ENCODE assay signal across 28 cellular contexts in the genomic region with DNA sequence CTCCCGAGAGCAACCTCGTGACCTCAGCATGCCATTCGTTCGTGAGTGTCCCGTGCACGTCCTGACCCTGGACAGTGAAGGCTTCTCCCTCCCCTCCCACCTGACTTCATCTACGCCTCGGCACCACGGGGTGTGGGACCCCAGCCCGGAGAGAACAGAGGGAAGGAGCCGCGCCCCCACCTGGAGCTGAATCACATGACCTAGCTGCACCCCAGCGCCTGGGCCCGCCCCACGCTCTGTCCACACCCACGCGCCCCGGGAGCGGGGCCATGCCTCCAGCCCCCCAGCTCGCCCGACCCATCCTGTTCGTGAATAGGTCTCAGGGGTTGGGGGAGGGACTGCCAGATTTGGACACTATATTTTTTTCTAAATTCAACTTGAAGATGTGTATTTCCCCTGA. TPM values are rescaled to one million over a fixed set of nuclear protein-coding genes. Genes with fewer than 3 reads are reported as not detected.
DNase-seq lines count a peak whose midpoint lies in the region; ATAC-seq, FAIRE-seq and TF ChIP-seq lines count a peak whose summit lies in the region.
"Had no signal": no experiment of that assay in that cellular context is flagged by ENCODE, and none has a peak within 500 bp of the region (broad histone marks: within the 10 kb centered on the region; RNA-seq: fewer than 3 reads in every experiment).

No MANE protein-coding gene starts in this region.

- no peak overlapping the region for H2BK12ac ChIP-seq in neuronal stem cell (ENCODE audit: low read length)

- no peak overlapping the region for H3K27ac Mint-ChIP-seq in natural killer cell treated with Interleukin-12 subunit alpha and Interleukin-12 subunit beta and Interleukin-15 and Interleukin-18, amount 100 ng/mL, for 72 hours
- H3K27ac Mint-ChIP-seq in natural killer cell (no peak overlapping the region), astrocyte (ENCODE audit: unreplicated experiment) (peak overlapping the region; percentile 80), Calu3 (ENCODE audit: unreplicated experiment) (no peak overlapping the region), GM23338 (no peak overlapping the region)
- H3K27ac Mint-ChIP-seq: CD4-positive, alpha-beta memory T cell had no signal

- no peak overlapping the region for H3K4me3 Mint-ChIP-seq in natural killer cell treated with Interleukin-12 subunit alpha and Interleukin-12 subunit beta and Interleukin-15 and Interleukin-18, amount 100 ng/mL, for 72 hours
- H3K4me3 Mint-ChIP-seq in natural killer cell (no peak overlapping the region), astrocyte (ENCODE audit: unreplicated experiment) (no peak overlapping the region), Calu3 (ENCODE audit: low read depth, unreplicated experiment) (no peak overlapping the region), GM23338 (no peak overlapping the region)
- H3K4me3 Mint-ChIP-seq: CD4-positive, alpha-beta memory T cell; IgD-negative memory B cell had no signal

- no TSS peak for BruUV-seq in Calu3 (replicated peaks; lab: Mats Ljungman, UMichigan)

- no peaks in the 10 kb centered on the region for H3K9me3 Mint-ChIP-seq in natural killer cell treated with Interleukin-12 subunit alpha and Interleukin-12 subunit beta and Interleukin-15 and Interleukin-18, amount 100 ng/mL, for 72 hours
- H3K9me3 Mint-ChIP-seq in natural killer cell (no peaks in the 10 kb centered on the region), astrocyte (ENCODE audit: unreplicated experiment) (no peaks in the 10 kb centered on the region), Calu3 (ENCODE audit: low read depth, unreplicated experiment) (no peaks in the 10 kb centered on the region), GM23338 (no peaks in the 10 kb centered on the region)
- H3K9me3 Mint-ChIP-seq: CD4-positive, alpha-beta memory T cell; IgD-negative memory B cell had no signal

- no peak overlapping the region for H2AFZ ChIP-seq in astrocyte (ENCODE audit: low read depth, low read length)
- H2AFZ ChIP-seq in neuronal stem cell (ENCODE audit: low read length), result no peak overlapping the region
- H2AFZ ChIP-seq in GM23338, result no peak overlapping the region

- no peak for ATAC-seq in natural killer cell treated with Interleukin-12 subunit alpha and Interleukin-12 subunit beta and Interleukin-15 and Interleukin-18, amount 100 ng/mL, for 72 hours
- ATAC-seq in natural killer cell (no peak), GM23338 (no peak)
- ATAC-seq: GM12878, Panc1 had no signal

- H3F3A ChIP-seq in GM23338 (replicated peaks; ENCODE audit: low read depth), result no peaks in the 10 kb centered on the region

- H2AK5ac ChIP-seq in neuronal stem cell (ENCODE audit: low read depth, low read length), result no peak overlapping the region

- H3K9me3 ChIP-seq in astrocyte (ENCODE audit: insufficient read depth, low read depth, low read length) (peaks cover under 1% of the 10 kb centered on the region), neuronal stem cell (replicated peaks in 1 of 2; ENCODE audit: control insufficient read depth in 2 of 2, insufficient read depth in 1 of 2, low read depth in 1 of 2, low read length in 2 of 2) (peaks cover 0 to 2% of the 10 kb centered on the region in 2 donors)
- H3K9me3 ChIP-seq: SK-N-SH had no signal

- H4K91ac ChIP-seq in neuronal stem cell (ENCODE audit: low read depth, low read length, poor library complexity), result no peak overlapping the region

- H3K9ac ChIP-seq in astrocyte (ENCODE audit: low read length), result no peak overlapping the region
- peak overlapping the region; percentile 77 for H3K9ac ChIP-seq in neuronal stem cell (ENCODE audit: low read depth, low read length, poor library complexity)
- H3K9ac ChIP-seq: KMS-11, SK-N-SH had no signal

- H3K23ac ChIP-seq in neuronal stem cell (ENCODE audit: low read depth, low read length, poor library complexity), result no peak overlapping the region

- no peaks in the 10 kb centered on the region for H3K36me3 Mint-ChIP-seq in natural killer cell treated with Interleukin-12 subunit alpha and Interleukin-12 subunit beta and Interleukin-15 and Interleukin-18, amount 100 ng/mL, for 72 hours
- H3K36me3 Mint-ChIP-seq in natural killer cell (no peaks in the 10 kb centered on the region), astrocyte (ENCODE audit: low read depth, unreplicated experiment) (peaks cover 34% of the 10 kb centered on the region), Calu3 (ENCODE audit: insufficient read depth, unreplicated experiment) (no peaks in the 10 kb centered on the region), GM23338 (ENCODE audit: low read depth) (no peaks in the 10 kb centered on the region)
- H3K36me3 Mint-ChIP-seq: CD4-positive, alpha-beta memory T cell; IgD-negative memory B cell had no signal

- H2BK15ac ChIP-seq in neuronal stem cell (ENCODE audit: low read length), result no peak overlapping the region

- DNase-seq in natural killer cell treated with Interleukin-12 subunit alpha and Interleukin-12 subunit beta and Interleukin-15 and Interleukin-18, amount 100 ng/mL, for 72 hours (ENCODE audit: low spot score), result peak; percentile 44
- DNase-seq in natural killer cell, result no peak
- DNase-seq in astrocyte (ENCODE audit: low read depth), result no peak
- DNase-seq in neuronal stem cell (ENCODE audit: low spot score), result no peak
- no peak for DNase-seq in T-helper 9 cell
- no peak for DNase-seq in Calu3
- DNase-seq in GM23338 (ENCODE audit: low spot score), result no peak
- DNase-seq: C1 segment of cervical spinal cord; CD4-positive, alpha-beta memory T cell; COR-L47; DMS 273 treated with DMSO at 0.1 percent for 48 hours; EL; GDM1; NCI-H1048; NCI-H1417; NCI-H1694; NCI-H2029 treated with DMSO at 0.1 percent for 48 hours; NCI-H2227 treated with DMSO at 0.1 percent for 48 hours; NCI-H526 treated with DMSO at 0.1 percent for 48 hours; SK-N-SH had no signal

- no peak overlapping the region for H2BK5ac ChIP-seq in neuronal stem cell (ENCODE audit: low read length)

- no peaks in the 10 kb centered on the region for H3K4me1 Mint-ChIP-seq in natural killer cell treated with Interleukin-12 subunit alpha and Interleukin-12 subunit beta and Interleukin-15 and Interleukin-18, amount 100 ng/mL, for 72 hours (ENCODE audit: low read depth in 2 of 2)
- H3K4me1 Mint-ChIP-seq in natural killer cell (no peaks in the 10 kb centered on the region), astrocyte (ENCODE audit: low read depth, unreplicated experiment) (peaks cover 9% of the 10 kb centered on the region), Calu3 (ENCODE audit: low read depth, unreplicated experiment) (no peaks in the 10 kb centered on the region), GM23338 (no peaks in the 10 kb centered on the region)
- H3K4me1 Mint-ChIP-seq: CD4-positive, alpha-beta memory T cell; IgD-negative memory B cell had no signal

- H3K4me1 ChIP-seq in astrocyte (ENCODE audit: insufficient read depth, low read length) (peaks cover 5% of the 10 kb centered on the region), neuronal stem cell (ENCODE audit: control insufficient read depth in 2 of 2, insufficient read depth in 1 of 2, low read depth in 1 of 2, low read length in 2 of 2) (peaks cover 0 to 4% of the 10 kb centered on the region in 2 donors), GM23338 (ENCODE audit: insufficient read depth) (no peaks in the 10 kb centered on the region)

- H3K4me3 ChIP-seq in astrocyte (ENCODE audit: insufficient read depth, low read depth, low read length), result no peak overlapping the region
- no peak overlapping the region for H3K4me3 ChIP-seq in neuronal stem cell (ENCODE audit: low read length in 2 of 2)
- no peak overlapping the region for H3K4me3 ChIP-seq in GM23338
- H3K4me3 ChIP-seq: GM12878 had no signal

- peaks cover 3% of the 10 kb centered on the region for H3K79me1 ChIP-seq in neuronal stem cell (ENCODE audit: low read depth, low read length)

- WGBS in neuronal stem cell (ENCODE audit: extremely low coverage in 2 of 2, insufficient read length in 2 of 2, insufficient replicate concordance in 1 of 2), 2 donors, result no CpG with 5 or more reads among the region's 22 CpGs

- no peak overlapping the region for H2BK120ac ChIP-seq in neuronal stem cell (ENCODE audit: low read depth, low read length)

- H3K18ac ChIP-seq in neuronal stem cell (ENCODE audit: low read length), result peak overlapping the region; percentile 92

- H3K27me3 Mint-ChIP-seq in natural killer cell treated with Interleukin-12 subunit alpha and Interleukin-12 subunit beta and Interleukin-15 and Interleukin-18, amount 100 ng/mL, for 72 hours, result no peaks in the 10 kb centered on the region
- H3K27me3 Mint-ChIP-seq in natural killer cell (ENCODE audit: low read depth in 2 of 2) (no peaks in the 10 kb centered on the region), astrocyte (ENCODE audit: low read depth, unreplicated experiment) (no peaks in the 10 kb centered on the region), Calu3 (ENCODE audit: unreplicated experiment) (no peaks in the 10 kb centered on the region), GM23338 (ENCODE audit: insufficient read depth, low read depth, poor library complexity) (peaks cover 3% of the 10 kb centered on the region)
- H3K27me3 Mint-ChIP-seq: IgD-negative memory B cell had no signal

- intact Hi-C loops in natural killer cell (cut with micrococcal nuclease) (no loop called here), Calu3 (cut with micrococcal nuclease; ENCODE audit: unreplicated experiment) (no loop called here)

- H3K4ac ChIP-seq in neuronal stem cell (ENCODE audit: low read length), result no peak overlapping the region

- H3K27ac ChIP-seq in astrocyte (ENCODE audit: low read depth, low read length) (no peak overlapping the region), neuronal stem cell (replicated peaks; ENCODE audit: low read length) (no peak overlapping the region), GM23338 (ENCODE audit: low read depth) (no peak overlapping the region)
- H3K27ac ChIP-seq: KMS-11 had no signal

- no peak for FAIRE-seq in astrocyte (lab: Jason Lieb, UNC)
- FAIRE-seq: GM12878 had no signal

- CTCF ChIA-PET in Calu3 (lab: Charles Lee), result no interaction called here

- TF ChIP-seq CTCF in natural killer cell (IDR thresholded peaks at IDR 0.05) (no peak), astrocyte (IDR thresholded peaks at IDR 0.05; ENCODE audit: insufficient read depth, low read depth, low read length) (no peak), Calu3 (IDR thresholded peaks at IDR 0.05; ENCODE audit: unreplicated experiment) (no peak), GM23338 (conservative IDR thresholded peaks at IDR 0.05; ENCODE audit: low read depth in 2 of 2) (no peak)

- H3K4me2 ChIP-seq in astrocyte (ENCODE audit: low read length) (no peak overlapping the region), neuronal stem cell (ENCODE audit: insufficient read depth, low read length, poor library complexity, severe bottlenecking) (no peak overlapping the region), GM23338 (no peak overlapping the region)
- H3K4me2 ChIP-seq: KMS-11, SK-N-SH had no signal

- no peaks in the 10 kb centered on the region for H3K27me3 ChIP-seq in astrocyte (ENCODE audit: insufficient read depth, low read length)
- H3K27me3 ChIP-seq in neuronal stem cell (ENCODE audit: control insufficient read depth in 3 of 3, insufficient read depth in 3 of 3, low read depth in 1 of 3, low read length in 3 of 3), result peaks cover 0 to 4% (median 0%) of the 10 kb centered on the region in 3 experiments
- no peaks in the 10 kb centered on the region for H3K27me3 ChIP-seq in GM23338 (ENCODE audit: insufficient read depth)

- H4K20me1 ChIP-seq in astrocyte (ENCODE audit: insufficient read depth, low read length) (peaks cover 96% of the 10 kb centered on the region), GM23338 (replicated peaks; ENCODE audit: insufficient read depth) (no peaks in the 10 kb centered on the region)

- peaks cover 18% of the 10 kb centered on the region for H3K79me2 ChIP-seq in astrocyte (ENCODE audit: insufficient read depth, low read length)
- H3K79me2 ChIP-seq in GM23338 (replicated peaks; ENCODE audit: insufficient read depth), result no peaks in the 10 kb centered on the region

- H4K8ac ChIP-seq in neuronal stem cell (ENCODE audit: low read depth, low read length), result no peak overlapping the region

- peak overlapping the region; percentile 71 for H3K14ac ChIP-seq in neuronal stem cell (ENCODE audit: low read length)

- H3K9me2 ChIP-seq in GM23338 (ENCODE audit: insufficient read depth), result no peaks in the 10 kb centered on the region
- H3K9me2 ChIP-seq: SK-N-SH had no signal

- H3K36me3 ChIP-seq in astrocyte (ENCODE audit: insufficient read depth, low read length), result peaks cover 50% of the 10 kb centered on the region
- H3K36me3 ChIP-seq in neuronal stem cell (replicated peaks in 1 of 2; ENCODE audit: control insufficient read depth in 2 of 2, insufficient read depth in 2 of 2, low read length in 2 of 2), result no peaks in the 10 kb centered on the region
- H3K36me3 ChIP-seq in GM23338 (ENCODE audit: insufficient read depth), result no peaks in the 10 kb centered on the region

RNA-seq across cellular contexts. Expression of gene FCN2, which starts 38.3 kb away (rescaled TPM):
- total RNA-seq in natural killer cell treated with Interleukin-12 subunit alpha and Interleukin-12 subunit beta and Interleukin-15 and Interleukin-18, amount 100 ng/mL, for 72 hours, result not detected
- total RNA-seq in natural killer cell (not detected), astrocyte (not detected in 2 replicates), Calu3 (2022) (not detected in 2 replicates)
- not detected for polyA plus RNA-seq in neuronal stem cell (2013, experiment 1 of 2)
- polyA plus RNA-seq in neuronal stem cell (2013, experiment 2 of 2), result not detected
- total RNA-seq in GM23338 (2014; rRNA removed; shearing (Covaris generic)), result not detected in 2 replicates
- polyA plus RNA-seq in GM23338 (2016; fragmentation: Nextera tagmentation; extraction: Ambion mirVana), result not detected in 2 replicates
- total RNA-seq: A673; CD4-positive, alpha-beta memory T cell; GM12878; H4; NCI-H460; OCI-LY7 had no signal
- polyA plus RNA-seq: CD4-positive, alpha-beta memory T cell; GM12878; IgD-negative memory B cell; SK-N-SH had no signal
